In genomic region chr12:57610553-57611115, GRCh38 we compare ENCODE assay signal across 8 cellular contexts. TPM values are rescaled to one million over a fixed set of nuclear protein-coding genes. Genes with fewer than 3 reads are reported as not detected.
DNase-seq lines count a peak whose midpoint lies in the region; ATAC-seq and TF ChIP-seq lines count a peak whose summit lies in the region.

No MANE protein-coding gene starts in this region.

- peak; percentile 32 for ATAC-seq in activated CD8-positive, alpha-beta T cell treated with anti-CD3 and anti-CD28 coated beads for 36 hours
- ATAC-seq in left ventricle myocardium superior (peak; percentile 60), gastrocnemius medialis (peak in 1 of 2 donors; percentile 39), GM18909 (IDR thresholded peaks at IDR 0.05; ENCODE audit: poor library complexity, unreplicated experiment) (no peak)

- peak overlapping the region; percentile 58 to 76 (median 72) for H3K27ac ChIP-seq in gastrocnemius medialis

- H3K9me3 ChIP-seq in gastrocnemius medialis = no peaks in the 10 kb centered on the region

- H3K36me3 ChIP-seq in gastrocnemius medialis = no peaks in the 10 kb centered on the region

- POLR2A ChIA-PET in activated CD8-positive, alpha-beta T cell treated with anti-CD3 and anti-CD28 coated beads for 36 hours (lab: Charles Lee) = interaction anchor here (0.7 to 3.7 kb wide), 4 partner anchors 10 to 93 kb away, joined by 3 to 18 read pairs (median 4); partner anchors contain the start of gene PIP4K2C

- H3K9me3 Mint-ChIP-seq in activated CD8-positive, alpha-beta T cell treated with anti-CD3 and anti-CD28 coated beads for 36 hours = no peaks in the 10 kb centered on the region

- DNase-seq in activated CD8-positive, alpha-beta T cell treated with anti-CD3 and anti-CD28 coated beads for 36 hours = peak; percentile 30
- DNase-seq in left ventricle myocardium superior (peak; percentile 81), gastrocnemius medialis (no peak), SW480 (ENCODE audit: low spot score) (no peak), GDM1 (lab: John Stamatoyannopoulos, UW) (no peak), NCI-H345 (lab: John Stamatoyannopoulos, UW) (no peak)

- TF ChIP-seq CTCF in GM12875 (IDR thresholded peaks at IDR 0.05; ENCODE audit: borderline replicate concordance, insufficient read depth, low read depth, low read length) = no peak
- no peak for TF ChIP-seq CTCF in activated CD8-positive, alpha-beta T cell treated with anti-CD3 and anti-CD28 coated beads for 36 hours (IDR thresholded peaks at IDR 0.05)
- no peak for TF ChIP-seq CTCF in gastrocnemius medialis (IDR thresholded peaks at IDR 0.05 in 4 of 5, conservative IDR thresholded peaks at IDR 0.05 in 1 of 5)

- peaks cover 12% of the 10 kb centered on the region for H3K27me3 Mint-ChIP-seq in activated CD8-positive, alpha-beta T cell treated with anti-CD3 and anti-CD28 coated beads for 36 hours

- peaks cover 23 to 60% (median 51%) of the 10 kb centered on the region in 3 donors for H3K27me3 ChIP-seq in gastrocnemius medialis

- H3K4me1 ChIP-seq in gastrocnemius medialis = peaks cover 0 to 18% of the 10 kb centered on the region in 2 donors

- no peak for TF ChIP-seq POLR2A in gastrocnemius medialis (IDR thresholded peaks at IDR 0.05)

- peak overlapping the region; percentile 60 for H3K4me3 ChIP-seq in GM12875 (ENCODE audit: low read depth, low read length)
- H3K4me3 ChIP-seq in gastrocnemius medialis = peak overlapping the region; percentile 54 to 65 (median 60)

- no peak overlapping the region for H3K27ac Mint-ChIP-seq in activated CD8-positive, alpha-beta T cell treated with anti-CD3 and anti-CD28 coated beads for 36 hours

- CTCF ChIA-PET in activated CD8-positive, alpha-beta T cell treated with anti-CD3 and anti-CD28 coated beads for 36 hours (lab: Charles Lee) = interaction anchor here (0.7 to 8.0 kb wide), 6 partner anchors 10 to 100 kb away, joined by 3 to 60 read pairs (median 4); partner anchors contain the start of gene PIP4K2C

- intact Hi-C loops in activated CD8-positive, alpha-beta T cell treated with anti-CD3 and anti-CD28 coated beads for 36 hours (cut with micrococcal nuclease) = no loop called here
- intact Hi-C loops in left ventricle myocardium superior (cut with micrococcal nuclease) (no loop called here), gastrocnemius medialis (cut with DNase I; ENCODE audit: low total_unique reads) (no loop called here)

- in situ Hi-C loops in gastrocnemius medialis (cut with MboI; ENCODE audit: low sequenced_read_pairs in 4 of 4) = no loop called here

- H3K4me1 Mint-ChIP-seq in activated CD8-positive, alpha-beta T cell treated with anti-CD3 and anti-CD28 coated beads for 36 hours (ENCODE audit: low read depth) = peaks cover 15% of the 10 kb centered on the region

- peak overlapping the region; percentile 70 for H3K4me3 Mint-ChIP-seq in activated CD8-positive, alpha-beta T cell treated with anti-CD3 and anti-CD28 coated beads for 36 hours

- no peaks in the 10 kb centered on the region for H3K36me3 Mint-ChIP-seq in activated CD8-positive, alpha-beta T cell treated with anti-CD3 and anti-CD28 coated beads for 36 hours (ENCODE audit: low read depth)

RNA-seq across cellular contexts. Expression of gene ARHGEF25, which starts 0.6 kb away (rescaled TPM):
- 1 to 10 TPM; 1.1 to 1.2 TPM for total RNA-seq in activated CD8-positive, alpha-beta T cell treated with anti-CD3 and anti-CD28 coated beads for 36 hours
- 11.9 TPM for total RNA-seq in left ventricle myocardium superior
- 1 to 10 TPM; 1.9 to 3.3 (median 2.4) TPM for total RNA-seq in gastrocnemius medialis

RNA-seq across cellular contexts. Expression of gene DTX3, which starts 6.0 kb away (rescaled TPM):
- 10 to 100 TPM; 13.7 to 15.1 TPM for total RNA-seq in activated CD8-positive, alpha-beta T cell treated with anti-CD3 and anti-CD28 coated beads for 36 hours
- 21.4 TPM for total RNA-seq in left ventricle myocardium superior
- 10 to 100 TPM in 1 of 4 donors, 1 to 10 TPM in 3; 3.5 to 13.8 (median 6.8) TPM for total RNA-seq in gastrocnemius medialis

RNA-seq across cellular contexts. Expression of gene PIP4K2C, which starts 19.6 kb away (rescaled TPM):
- 10 to 100 TPM; 10.7 to 12.3 TPM for total RNA-seq in activated CD8-positive, alpha-beta T cell treated with anti-CD3 and anti-CD28 coated beads for 36 hours
- total RNA-seq in left ventricle myocardium superior (11.9 TPM), gastrocnemius medialis (10 to 100 TPM; 11.2 to 22.0 (median 14.6) TPM)

RNA-seq across cellular contexts. Expression of gene B4GALNT1, which starts 22.4 kb away (rescaled TPM):
- 1 to 10 TPM in 1 of 2 experiments, under 1 TPM in 1; 0.61 to 1.4 TPM for total RNA-seq in activated CD8-positive, alpha-beta T cell treated with anti-CD3 and anti-CD28 coated beads for 36 hours
- 5.1 TPM for total RNA-seq in left ventricle myocardium superior
- 10 to 100 TPM; 13.2 to 25.5 (median 16.6) TPM for total RNA-seq in gastrocnemius medialis

Comparison
In these comparisons a context has a peak if more than half of its experiments do, and no peak if none do; other contexts are left out.
1. DNase-seq: peak in activated CD8-positive, alpha-beta T cell treated with anti-CD3 and anti-CD28 coated beads for 36 hours (single experiment) and left ventricle myocardium superior (single experiment); none in gastrocnemius medialis (0 of 2), SW480 (single experiment), GDM1 (single experiment) and NCI-H345 (single experiment).